27 cellular contexts compared by ENCODE assay signal in the genomic region with DNA sequence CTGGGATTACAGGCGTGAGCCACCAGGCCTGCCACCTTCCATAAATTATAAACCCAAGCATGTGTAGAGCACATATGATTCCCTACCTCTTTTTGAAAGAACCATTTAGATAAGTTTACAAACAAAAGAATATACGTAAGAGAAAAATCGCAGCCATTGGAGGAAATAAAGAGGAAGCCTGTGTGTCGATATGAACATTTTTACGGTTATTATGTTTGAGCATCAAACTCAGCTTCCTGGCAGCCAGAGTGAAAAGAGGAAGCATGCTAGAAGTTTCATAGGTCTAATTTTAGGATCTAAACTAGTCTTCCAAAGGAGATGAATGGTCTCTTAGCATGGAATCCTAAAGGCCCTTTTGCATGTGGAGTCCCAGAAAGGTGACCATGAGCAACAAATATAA.
DNase-seq lines count a peak whose midpoint lies in the region; ATAC-seq and TF ChIP-seq lines count a peak whose summit lies in the region.
"Had no signal": no experiment of that assay in that cellular context is flagged by ENCODE, and none has a peak within 500 bp of the region (broad histone marks: within the 10 kb centered on the region; RNA-seq: fewer than 3 reads in every experiment).

No MANE protein-coding gene starts in this region.

- H3K36me3 ChIP-seq in BLaER1 treated with 17β-estradiol and CSF1 and Interleukin-3, amounts not matched to agents 10 nM and 100 nM = no peaks in the 10 kb centered on the region
- H3K36me3 ChIP-seq in neutrophil = peaks cover 9% of the 10 kb centered on the region
- H3K36me3 ChIP-seq: esophagus squamous epithelium, prostate gland had no signal

- H3K9ac ChIP-seq in BLaER1 treated with 17β-estradiol and CSF1 and Interleukin-3, amounts not matched to agents 10 nM and 100 nM = peak overlapping the region in 3 of 11 experiments; percentile 45 to 72 (median 59); a peak in 6 of 22 replicates

- no peak for ATAC-seq in HG02970 (IDR thresholded peaks at IDR 0.05; ENCODE audit: low FRiP score, unreplicated experiment)
- ATAC-seq: A549; left colon; sciatic nerve; stimulated activated naive CD8-positive, alpha-beta T cell treated with anti-CD3 and anti-CD28 coated beads, Interleukin-15, Interleukin-2, amounts not matched to agents 100 U/mL and 50 U/mL, for 24 hours had no signal

- H3K9me3 ChIP-seq in BLaER1 treated with 17β-estradiol and CSF1 and Interleukin-3, amounts not matched to agents 10 nM and 100 nM (replicated peaks in 1 of 11) = 0 out of 22 replicates have a peak, but pooled peaks cover 0 to 4% (median 0%) of the 10 kb centered on the region in 11 experiments
- no peaks in the 10 kb centered on the region for H3K9me3 ChIP-seq in neutrophil
- H3K9me3 ChIP-seq: esophagus squamous epithelium, prostate gland, testis had no signal

- peak; percentile 72 to 80 for DNase-seq in Kasumi-1 (lab: John Stamatoyannopoulos, UW)
- DNase-seq in SKM-1 treated with dmso at 0.1 percent for 144 hours (lab: John Stamatoyannopoulos, UW; ENCODE audit: unreplicated experiment) = peak; percentile 88
- DNase-seq in stimulated activated CD8-positive, alpha-beta memory T cell treated with anti-CD3 and anti-CD28 coated beads, Interleukin-4, amount 100 ng/mL, for 48 hours = no peak
- DNase-seq in NCI-H1694 treated with DMSO at 0.1 percent for 48 hours (lab: John Stamatoyannopoulos, UW) = no peak
- DNase-seq in UCSD-AML1 (lab: John Stamatoyannopoulos, UW; ENCODE audit: unreplicated experiment) = no peak
- DNase-seq: activated CD8-positive, alpha-beta memory T cell treated with anti-CD3 and anti-CD28 coated beads for 24 hours; activated gamma-delta T cell; activated naive CD8-positive, alpha-beta T cell treated with anti-CD3 and anti-CD28 coated beads, Interleukin-2, amount 10 ng/mL, durations not matched to agents 7 days and 5 days; endodermal cell; esophagus squamous epithelium; foreskin melanocyte; left colon; mesenchymal stem cell; NCI-H1417 treated with DMSO at 0.1 percent for 48 hours; NCI-H2081 treated with DMSO at 0.1 percent for 48 hours; NCI-H82; PC-9; stimulated activated CD4-positive, alpha-beta T cell treated with anti-CD3 and anti-CD28 coated beads, Interleukin-15, amount 100 ng/mL, for 24 hours; stimulated activated naive CD8-positive, alpha-beta T cell treated with anti-CD3 and anti-CD28 coated beads, Interleukin-15, Interleukin-2, amounts not matched to agents 100 U/mL and 50 U/mL, for 24 hours; testis had no signal

- H3K27ac ChIP-seq in BLaER1 treated with 17β-estradiol and CSF1 and Interleukin-3, amounts not matched to agents 10 nM and 100 nM = peak overlapping the region in 6 of 11 experiments; percentile 24 to 88 (median 69); a peak in 10 of 22 replicates
- H3K27ac ChIP-seq in neutrophil = peak overlapping the region; percentile 91
- H3K27ac ChIP-seq: A549, hepatocyte, PC-9, prostate gland, testis had no signal

- peaks cover 0 to 63% (median 32%) of the 10 kb centered on the region in 10 experiments; a peak in 16 of 20 replicates for H3K4me1 ChIP-seq in BLaER1 treated with 17β-estradiol and CSF1 and Interleukin-3, amounts not matched to agents 10 nM and 100 nM
- H3K4me1 ChIP-seq in neutrophil (ENCODE audit: control insufficient read depth in 1 of 2, insufficient read depth in 1 of 2, low read depth in 1 of 2, low read length in 1 of 2) = peaks cover 57 to 63% of the 10 kb centered on the region in 2 experiments
- H3K4me1 ChIP-seq: testis had no signal

- H4K20me1 ChIP-seq in BLaER1 treated with 17β-estradiol and CSF1 and Interleukin-3, amounts not matched to agents 10 nM and 100 nM = no peaks in the 10 kb centered on the region

- peak overlapping the region in 6 of 11 experiments; percentile 63 to 98 (median 86); a peak in 11 of 22 replicates for H3K4me2 ChIP-seq in BLaER1 treated with 17β-estradiol and CSF1 and Interleukin-3, amounts not matched to agents 10 nM and 100 nM
- H3K4me2 ChIP-seq: A549, hepatocyte, PC-9 had no signal

- H3K4me3 ChIP-seq in BLaER1 treated with 17β-estradiol and CSF1 and Interleukin-3, amounts not matched to agents 10 nM and 100 nM = no peak overlapping the region
- H3K4me3 ChIP-seq in neutrophil (ENCODE audit: low read depth in 1 of 2, low read length in 1 of 2) = peak overlapping the region; percentile 47 to 60
- H3K4me3 ChIP-seq: A549, esophagus squamous epithelium, hepatocyte, PC-9, prostate gland, testis had no signal

- H3K27me3 ChIP-seq in BLaER1 treated with 17β-estradiol and CSF1 and Interleukin-3, amounts not matched to agents 10 nM and 100 nM = no peaks in the 10 kb centered on the region
- no peaks in the 10 kb centered on the region for H3K27me3 ChIP-seq in neutrophil
- H3K27me3 ChIP-seq: esophagus squamous epithelium, hepatocyte, testis had no signal

- no peak for TF ChIP-seq CTCF in neutrophil (IDR thresholded peaks at IDR 0.05)

Comparison
In these comparisons a context has a peak if more than half of its experiments do, and no peak if none do; other contexts are left out.
1. H3K4me3 ChIP-seq: peak in neutrophil (2 of 2); none in BLaER1 treated with 17β-estradiol and CSF1 and Interleukin-3, amounts not matched to agents 10 nM and 100 nM (0 of 10).
2. DNase-seq: peak in Kasumi-1 (2 of 2) and SKM-1 treated with dmso at 0.1 percent for 144 hours (single experiment); none in stimulated activated CD8-positive, alpha-beta memory T cell treated with anti-CD3 and anti-CD28 coated beads, Interleukin-4, amount 100 ng/mL, for 48 hours (single experiment), NCI-H1694 treated with DMSO at 0.1 percent for 48 hours (single experiment) and UCSD-AML1 (single experiment).